ENCODE assay signal across 12 cellular contexts in the genomic region with DNA sequence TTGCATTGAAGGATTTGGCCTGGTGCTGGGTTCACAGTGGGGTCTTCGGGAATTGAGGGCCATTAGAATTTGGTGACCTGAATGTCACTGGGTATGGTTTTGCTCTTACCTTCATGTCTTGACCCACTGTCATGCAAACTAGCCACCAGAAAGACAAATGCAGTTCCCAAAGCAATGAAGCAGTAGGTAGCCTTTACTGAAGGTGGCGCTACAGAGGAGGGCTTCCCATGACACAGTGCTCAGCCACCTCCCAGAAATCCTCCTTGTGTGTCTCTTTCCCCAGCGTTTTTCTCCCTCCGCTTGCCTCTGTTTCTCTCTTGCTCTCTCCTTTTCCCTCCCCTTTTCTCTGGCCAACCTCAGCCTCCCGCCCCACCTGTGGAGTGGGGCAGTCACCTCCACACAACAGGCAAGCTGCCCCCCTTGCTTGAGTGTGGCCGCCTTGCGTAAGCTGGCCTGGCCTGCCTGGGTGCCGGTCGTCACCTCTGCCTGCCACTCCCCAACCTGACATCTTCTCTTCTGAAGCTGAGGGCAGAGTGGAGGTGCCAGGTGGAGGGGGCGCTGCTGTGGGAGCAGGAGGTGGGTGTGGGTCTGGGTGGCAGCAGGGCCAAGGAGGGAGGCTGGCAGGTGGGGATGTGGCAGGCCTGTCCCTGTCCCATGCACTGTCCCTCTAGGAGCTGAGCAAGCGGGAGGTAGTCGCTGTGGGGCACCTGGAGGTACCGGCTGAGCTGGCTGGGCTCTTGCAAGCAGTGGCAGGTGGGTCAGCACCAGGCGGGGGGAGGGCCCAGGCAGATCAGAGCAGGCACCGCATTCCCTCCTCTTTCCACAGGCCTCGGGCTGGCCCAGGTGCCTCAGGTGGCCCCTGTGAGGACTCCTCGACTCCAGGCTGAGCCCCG. TPM values are rescaled to one million over a fixed set of nuclear protein-coding genes. Genes with fewer than 3 reads are reported as not detected.
A peak's percentile ranks its signal among the peaks of the same experiment; 100 is the strongest.
DNase-seq lines count a peak whose midpoint lies in the region; ATAC-seq, FAIRE-seq and TF ChIP-seq lines count a peak whose summit lies in the region.
"Had no signal": no experiment of that assay in that cellular context is flagged by ENCODE, and none has a peak within 500 bp of the region (broad histone marks: within the 10 kb centered on the region; RNA-seq: fewer than 3 reads in every experiment).

No MANE protein-coding gene starts in this region.

- H3K27me3 ChIP-seq in H1 (replicated peaks in 1 of 4; ENCODE audit: control insufficient read depth in 3 of 4, extremely low read depth in 1 of 4, insufficient read depth in 3 of 4, low read length in 3 of 4), result no peaks in the 10 kb centered on the region; a peak in 3 of 7 replicates

- no peak overlapping the region for H3K27ac Mint-ChIP-seq in activated CD4-positive, alpha-beta T cell treated with anti-CD3 and anti-CD28 coated beads for 36 hours
- H3K27ac Mint-ChIP-seq in activated CD4-positive, alpha-beta T cell treated with anti-CD3 and anti-CD28 coated beads, Interleukin-2, amount 10 ng/mL, durations not matched to agents 24 days and 14 days, result no peak overlapping the region
- H3K27ac Mint-ChIP-seq: activated naive CD4-positive, alpha-beta T cell treated with anti-CD3 and anti-CD28 coated beads, Interleukin-2, amount 50 U/mL, for 72 hours; IgD-negative memory B cell; T-helper 1 cell treated with Interleukin-12 subunit alpha and Interleukin-12 subunit beta and Interleukin-4 antibody, amounts not matched to agents 30 μg/mL and 1 μg/mL, for 36 hours had no signal

- TF ChIP-seq CTCF in H1 (IDR thresholded peaks at IDR 0.05; ENCODE audit: control extremely low read depth in 1 of 3, insufficient read depth in 1 of 3, low read depth in 1 of 3, low read length in 3 of 3) (peak; percentile 66 to 95 (median 75)), retinal pigment epithelial cell (conservative IDR thresholded peaks at IDR 0.05; ENCODE audit: low read depth, low read length) (peak; percentile 67)

- H3K4ac ChIP-seq in H1 (replicated peaks; ENCODE audit: insufficient read length, low read depth, low read length), result no peak overlapping the region

- WGBS in H1 (ENCODE audit: extremely low coverage in 1 of 2, insufficient coverage in 1 of 2, insufficient read length in 1 of 2, insufficient replicate concordance in 2 of 2, low coverage in 1 of 2, low lambda C conversion rate in 2 of 2, missing lambda C conversion rate in 1 of 2), 2 experiments, result 68% methylated on average over 14 of the region's 18 CpGs; no CpG with 5 or more reads in 1 of the 2 experiments

- no peaks in the 10 kb centered on the region for H3K36me3 ChIP-seq in H1 (ENCODE audit: control insufficient read depth in 2 of 4, insufficient read depth in 4 of 4, low read length in 3 of 4)
- H3K36me3 ChIP-seq: thoracic aorta had no signal

- TF ChIP-seq RAD21 in H1 (IDR thresholded peaks at IDR 0.05 in 1 of 2, conservative IDR thresholded peaks at IDR 0.05 in 1 of 2; ENCODE audit: low read depth in 2 of 2, low read length in 2 of 2), result peak; percentile 46 to 56

- H2BK20ac ChIP-seq in H1 (ENCODE audit: low read length), result no peak overlapping the region; the same call in 1 of the 2 replicates

- no peak for TF ChIP-seq EP300 in H1 (IDR thresholded peaks at IDR 0.05; ENCODE audit: borderline replicate concordance in 1 of 2, low read depth in 2 of 2, low read length in 2 of 2)

- H3K9me3 Mint-ChIP-seq in activated CD4-positive, alpha-beta T cell treated with anti-CD3 and anti-CD28 coated beads for 36 hours (ENCODE audit: low read depth), result no peaks in the 10 kb centered on the region
- H3K9me3 Mint-ChIP-seq in activated CD4-positive, alpha-beta T cell treated with anti-CD3 and anti-CD28 coated beads, Interleukin-2, amount 10 ng/mL, durations not matched to agents 24 days and 14 days, result no peaks in the 10 kb centered on the region
- H3K9me3 Mint-ChIP-seq: activated naive CD4-positive, alpha-beta T cell treated with anti-CD3 and anti-CD28 coated beads, Interleukin-2, amount 50 U/mL, for 72 hours; IgD-negative memory B cell; T-helper 1 cell treated with Interleukin-12 subunit alpha and Interleukin-12 subunit beta and Interleukin-4 antibody, amounts not matched to agents 30 μg/mL and 1 μg/mL, for 36 hours had no signal

- H2BK12ac ChIP-seq in H1 (ENCODE audit: low read depth, low read length), result peak overlapping the region; percentile 69; the same call in 1 of the 2 replicates

- CTCF ChIA-PET in activated CD4-positive, alpha-beta T cell treated with anti-CD3 and anti-CD28 coated beads for 36 hours (lab: Charles Lee), result interaction anchor here (0.7 to 2.8 kb wide), 6 partner anchors 13 to 392 kb away, joined by 3 to 23 read pairs (median 4); no protein-coding TSS in a partner anchor
- CTCF ChIA-PET in H1 (lab: Charles Lee; ENCODE audit: partially characterized antibody), result interaction anchor here (0.6 to 10.9 kb wide), 37 partner anchors 8 to 380 kb away, joined by 3 to 141 read pairs (median 5); a partner anchor contains a TSS

- peak; percentile 54 for ATAC-seq in activated CD4-positive, alpha-beta T cell treated with anti-CD3 and anti-CD28 coated beads for 36 hours
- no peak for ATAC-seq in GM19463 (IDR thresholded peaks at IDR 0.05; ENCODE audit: unreplicated experiment)
- no peak for ATAC-seq in GM21390 (IDR thresholded peaks at IDR 0.05; ENCODE audit: unreplicated experiment)

- H3K4me3 Mint-ChIP-seq in activated CD4-positive, alpha-beta T cell treated with anti-CD3 and anti-CD28 coated beads for 36 hours, result no peak overlapping the region
- no peak overlapping the region for H3K4me3 Mint-ChIP-seq in activated CD4-positive, alpha-beta T cell treated with anti-CD3 and anti-CD28 coated beads, Interleukin-2, amount 10 ng/mL, durations not matched to agents 24 days and 14 days
- H3K4me3 Mint-ChIP-seq: IgD-negative memory B cell; T-helper 1 cell treated with Interleukin-12 subunit alpha and Interleukin-12 subunit beta and Interleukin-4 antibody, amounts not matched to agents 30 μg/mL and 1 μg/mL, for 36 hours had no signal

- no peak overlapping the region for H4K5ac ChIP-seq in H1 (ENCODE audit: insufficient read length, low read depth, low read length)

- peak overlapping the region in 1 of 2 experiments; percentile 46; a peak in 2 of 4 replicates for H3K4me2 ChIP-seq in H1 (ENCODE audit: insufficient read depth in 1 of 2, low read depth in 2 of 2, low read length in 2 of 2)

- H2BK5ac ChIP-seq in H1 (ENCODE audit: low read depth, low read length), result peak overlapping the region; percentile 46; the same call in 1 of the 2 replicates

- H3K9me3 ChIP-seq in H1 (ENCODE audit: insufficient read depth in 2 of 2, low read depth in 1 of 2, low read length in 1 of 2), result no peaks in the 10 kb centered on the region
- H3K9me3 ChIP-seq: thoracic aorta had no signal

- no peaks in the 10 kb centered on the region for H3K27me3 Mint-ChIP-seq in activated CD4-positive, alpha-beta T cell treated with anti-CD3 and anti-CD28 coated beads for 36 hours
- H3K27me3 Mint-ChIP-seq in activated CD4-positive, alpha-beta T cell treated with anti-CD3 and anti-CD28 coated beads, Interleukin-2, amount 10 ng/mL, durations not matched to agents 24 days and 14 days, result no peaks in the 10 kb centered on the region
- H3K27me3 Mint-ChIP-seq: IgD-negative memory B cell had no signal

- H4K8ac ChIP-seq in H1 (ENCODE audit: extremely low read depth, insufficient read depth, low read length), result 0 out of 2 replicates have a peak overlapping the region, but pooled peaks have one; percentile 37

- H3K79me1 ChIP-seq in H1 (ENCODE audit: low read depth, low read length), result no peaks in the 10 kb centered on the region

- peak; percentile 39 for DNase-seq in activated CD4-positive, alpha-beta T cell treated with anti-CD3 and anti-CD28 coated beads for 36 hours
- DNase-seq in activated CD4-positive, alpha-beta T cell treated with anti-CD3 and anti-CD28 coated beads, Interleukin-2, amount 10 ng/mL, durations not matched to agents 24 days and 14 days, result no peak
- DNase-seq in NCI-H1694 (lab: John Stamatoyannopoulos, UW), result peak; percentile 52
- peak in 1 of 2 experiments; percentile 73 for DNase-seq in H1 (ENCODE audit: low read depth in 1 of 2, low spot score in 2 of 2)
- no peak for DNase-seq in retinal pigment epithelial cell (ENCODE audit: low read depth)
- DNase-seq in NCI-H2029 treated with DMSO at 0.1 percent for 48 hours (lab: John Stamatoyannopoulos, UW), result no peak

- H4K20me1 ChIP-seq in H1 (replicated peaks in 1 of 2; ENCODE audit: control insufficient read depth in 1 of 2, insufficient read depth in 2 of 2, low read length in 2 of 2), result peaks cover 0 to 2% of the 10 kb centered on the region in 2 experiments

- H3K14ac ChIP-seq in H1 (ENCODE audit: insufficient read length), result no peak overlapping the region

- H3K27ac ChIP-seq in H1 (ENCODE audit: low read depth, low read length), result no peak overlapping the region
- H3K27ac ChIP-seq: thoracic aorta had no signal

- H3K18ac ChIP-seq in H1 (ENCODE audit: extremely low read depth, low read length), result 0 out of 2 replicates have a peak overlapping the region, but pooled peaks have one; percentile 43

- H4K91ac ChIP-seq in H1 (replicated peaks; ENCODE audit: insufficient read length, low read length), result peak overlapping the region; percentile 27

- TF ChIP-seq POLR2A in H1 (IDR thresholded peaks at IDR 0.05; ENCODE audit: control extremely low read depth in 1 of 2, low read depth in 2 of 2, low read length in 2 of 2), result 0 out of 3 replicates have a peak, but pooled peaks of 1 of the 2 experiments have one; percentile 28

- no peaks in the 10 kb centered on the region for H3K23me2 ChIP-seq in H1 (ENCODE audit: low read depth, low read length)

- POLR2A ChIA-PET in activated CD4-positive, alpha-beta T cell treated with anti-CD3 and anti-CD28 coated beads for 36 hours (lab: Charles Lee), result no interaction called here
- POLR2A ChIA-PET in H1 (lab: Charles Lee; ENCODE audit: partially characterized antibody), result interaction anchor here (0.6 to 2.5 kb wide), 7 partner anchors 10 to 76 kb away, joined by 3 to 13 read pairs (median 5); a partner anchor contains a TSS

- H2AFZ ChIP-seq in H1 (ENCODE audit: low read length), result peak overlapping the region; percentile 39; the same call in 1 of the 2 replicates

- H3K23ac ChIP-seq in H1 (ENCODE audit: insufficient read length), result no peak overlapping the region

- H3K4me1 ChIP-seq in H1 (replicated peaks in 1 of 4; ENCODE audit: control insufficient read depth in 3 of 4, insufficient read depth in 4 of 4, low read length in 3 of 4), result peaks cover 0 to 16% (median 6%) of the 10 kb centered on the region in 4 experiments; a peak in 5 of 7 replicates

- peak overlapping the region; percentile 89 for H2BK15ac ChIP-seq in H1 (ENCODE audit: low read length)

- H3K56ac ChIP-seq in H1 (replicated peaks; ENCODE audit: insufficient read length, low read depth, low read length), result no peak overlapping the region

- no peaks in the 10 kb centered on the region for H3K79me2 ChIP-seq in H1 (ENCODE audit: control insufficient read depth in 1 of 2, insufficient read depth in 2 of 2, low read length in 2 of 2)

- H3K4me1 Mint-ChIP-seq in activated CD4-positive, alpha-beta T cell treated with anti-CD3 and anti-CD28 coated beads for 36 hours, result no peaks in the 10 kb centered on the region
- no peaks in the 10 kb centered on the region for H3K4me1 Mint-ChIP-seq in activated CD4-positive, alpha-beta T cell treated with anti-CD3 and anti-CD28 coated beads, Interleukin-2, amount 10 ng/mL, durations not matched to agents 24 days and 14 days

- no peak overlapping the region; a peak in 1 of 7 replicates for H3K9ac ChIP-seq in H1 (replicated peaks in 1 of 4; ENCODE audit: extremely low read depth in 1 of 4, low read depth in 3 of 4, low read length in 3 of 4)

- H2AK5ac ChIP-seq in H1 (ENCODE audit: low read depth, low read length), result no peak overlapping the region

- no peak overlapping the region for H2BK120ac ChIP-seq in H1 (replicated peaks; ENCODE audit: low read depth, low read length)

- intact Hi-C loops in activated CD4-positive, alpha-beta T cell treated with anti-CD3 and anti-CD28 coated beads for 36 hours (cut with DNase I, micrococcal nuclease), result no loop called here
- intact Hi-C loops in activated CD4-positive, alpha-beta T cell treated with anti-CD3 and anti-CD28 coated beads, Interleukin-2, amount 10 ng/mL, durations not matched to agents 24 days and 14 days (cut with micrococcal nuclease), result loop anchor here (5.0 kb wide), 1 partner anchor 84 kb away; a partner anchor contains a TSS

- no peaks in the 10 kb centered on the region for H3K36me3 Mint-ChIP-seq in activated CD4-positive, alpha-beta T cell treated with anti-CD3 and anti-CD28 coated beads for 36 hours (ENCODE audit: low read depth)
- H3K36me3 Mint-ChIP-seq in activated CD4-positive, alpha-beta T cell treated with anti-CD3 and anti-CD28 coated beads, Interleukin-2, amount 10 ng/mL, durations not matched to agents 24 days and 14 days (ENCODE audit: low read depth), result no peaks in the 10 kb centered on the region
- H3K36me3 Mint-ChIP-seq: activated naive CD4-positive, alpha-beta T cell treated with anti-CD3 and anti-CD28 coated beads, Interleukin-2, amount 50 U/mL, for 72 hours; IgD-negative memory B cell had no signal

- H3K4me3 ChIP-seq in H1 (ENCODE audit: extremely low read depth in 1 of 4, insufficient read depth in 2 of 4, low read depth in 3 of 4, low read length in 4 of 4) (no peak overlapping the region), retinal pigment epithelial cell (ENCODE audit: low read length) (no peak overlapping the region)
- H3K4me3 ChIP-seq: thoracic aorta had no signal

- peak; percentile 98 for FAIRE-seq in H1 (lab: Jason Lieb, UNC)

RNA-seq across cellular contexts. Expression of a gene that starts 34.7 kb away (rescaled TPM):
- total RNA-seq in activated CD4-positive, alpha-beta T cell treated with anti-CD3 and anti-CD28 coated beads for 36 hours, result 1 to 10 TPM; 1.1 to 1.5 TPM
- total RNA-seq in activated CD4-positive, alpha-beta T cell treated with anti-CD3 and anti-CD28 coated beads, Interleukin-2, amount 10 ng/mL, durations not matched to agents 24 days and 14 days, result 0.38 and 0.70 TPM in 2 replicates
- 1.5 and 1.6 TPM in 2 replicates for total RNA-seq in H1 (2021; fragmentation: NEBNext Ultra II Directional; extraction: Animal tissue kit (Norgen Biotek cat#: 25700))
- 4.2 and 5.5 TPM in 2 replicates for polyA plus RNA-seq in H1 (2011; rRNA removed)
- 5.4 TPM for polyA plus RNA-seq in H1 (2011; cell fraction: cytosol; rRNA removed)
- 22.4 TPM for polyA plus RNA-seq in H1 (2011; cell fraction: nucleus; rRNA removed)
- 2.0 to 4.0 TPM (median 3.2 TPM) in 4 replicates for polyA plus RNA-seq in H1 (2012, experiment 1 of 2)
- polyA plus RNA-seq in H1 (2012, experiment 2 of 2), result 1.1 TPM
- 1.2 TPM for polyA plus RNA-seq in H1 (2013, experiment 1 of 2)
- 0.94 TPM for polyA plus RNA-seq in H1 (2013, experiment 2 of 2)
- polyA minus RNA-seq in H1 (2011; rRNA and poly(A)+ RNA removed), result 1.7 and 3.2 TPM in 2 replicates
- 1.7 TPM for polyA minus RNA-seq in H1 (2011; cell fraction: cytosol; rRNA and poly(A)+ RNA removed)
- 7.4 TPM for polyA minus RNA-seq in H1 (2011; cell fraction: nucleus; rRNA and poly(A)+ RNA removed)

RNA-seq across cellular contexts. Expression of a gene that starts 40.3 kb away (rescaled TPM):
- total RNA-seq in activated CD4-positive, alpha-beta T cell treated with anti-CD3 and anti-CD28 coated beads for 36 hours, result 100 to 1,000 TPM; 163 to 168 TPM
- 158 and 162 TPM in 2 replicates for total RNA-seq in activated CD4-positive, alpha-beta T cell treated with anti-CD3 and anti-CD28 coated beads, Interleukin-2, amount 10 ng/mL, durations not matched to agents 24 days and 14 days
- total RNA-seq in H1 (2021; fragmentation: NEBNext Ultra II Directional; extraction: Animal tissue kit (Norgen Biotek cat#: 25700)), result 86.4 and 86.6 TPM in 2 replicates
- polyA plus RNA-seq in H1 (2011; rRNA removed), result 63.7 and 66.5 TPM in 2 replicates
- polyA plus RNA-seq in H1 (2011; cell fraction: cytosol; rRNA removed), result 58.7 TPM
- polyA plus RNA-seq in H1 (2011; cell fraction: nucleus; rRNA removed), result 46.3 TPM
- polyA plus RNA-seq in H1 (2012, experiment 1 of 2), result 39.8 to 45.6 TPM (median 42.8 TPM) in 4 replicates
- polyA plus RNA-seq in H1 (2012, experiment 2 of 2), result 74.9 TPM
- 45.3 TPM for polyA plus RNA-seq in H1 (2013, experiment 1 of 2)
- polyA plus RNA-seq in H1 (2013, experiment 2 of 2), result 45.3 TPM
- 74.1 and 101 TPM in 2 replicates for polyA minus RNA-seq in H1 (2011; rRNA and poly(A)+ RNA removed)
- polyA minus RNA-seq in H1 (2011; cell fraction: cytosol; rRNA and poly(A)+ RNA removed), result 76.5 TPM
- 35.4 TPM for polyA minus RNA-seq in H1 (2011; cell fraction: nucleus; rRNA and poly(A)+ RNA removed)

RNA-seq across cellular contexts. Expression of a gene that starts 55.5 kb away (rescaled TPM):
- total RNA-seq in activated CD4-positive, alpha-beta T cell treated with anti-CD3 and anti-CD28 coated beads for 36 hours, result 10 to 100 TPM; 42.5 to 45.6 TPM
- total RNA-seq in activated CD4-positive, alpha-beta T cell treated with anti-CD3 and anti-CD28 coated beads, Interleukin-2, amount 10 ng/mL, durations not matched to agents 24 days and 14 days, result 60.8 and 64.3 TPM in 2 replicates
- total RNA-seq in H1 (2021; fragmentation: NEBNext Ultra II Directional; extraction: Animal tissue kit (Norgen Biotek cat#: 25700)), result 44.6 and 50.1 TPM in 2 replicates
- 47.8 and 57.5 TPM in 2 replicates for polyA plus RNA-seq in H1 (2011; rRNA removed)
- polyA plus RNA-seq in H1 (2011; cell fraction: cytosol; rRNA removed), result 53.2 TPM
- polyA plus RNA-seq in H1 (2011; cell fraction: nucleus; rRNA removed), result 84.6 TPM
- polyA plus RNA-seq in H1 (2012, experiment 1 of 2), result 45.5 to 54.2 TPM (median 52.2 TPM) in 4 replicates
- 67.7 TPM for polyA plus RNA-seq in H1 (2012, experiment 2 of 2)
- polyA plus RNA-seq in H1 (2013, experiment 1 of 2), result 29.2 TPM
- 27.1 TPM for polyA plus RNA-seq in H1 (2013, experiment 2 of 2)
- polyA minus RNA-seq in H1 (2011; rRNA and poly(A)+ RNA removed), result 45.4 and 60.9 TPM in 2 replicates
- 29.4 TPM for polyA minus RNA-seq in H1 (2011; cell fraction: cytosol; rRNA and poly(A)+ RNA removed)
- 70.4 TPM for polyA minus RNA-seq in H1 (2011; cell fraction: nucleus; rRNA and poly(A)+ RNA removed)

Comparison
In these comparisons a context has a peak if more than half of its experiments do, and no peak if none do; other contexts are left out.
1. DNase-seq: peak in activated CD4-positive, alpha-beta T cell treated with anti-CD3 and anti-CD28 coated beads for 36 hours (single experiment) and NCI-H1694 (single experiment); none in activated CD4-positive, alpha-beta T cell treated with anti-CD3 and anti-CD28 coated beads, Interleukin-2, amount 10 ng/mL, durations not matched to agents 24 days and 14 days (single experiment), retinal pigment epithelial cell (single experiment) and NCI-H2029 treated with DMSO at 0.1 percent for 48 hours (single experiment).